ENCODE assay signal across 8 cellular contexts in the genomic region with DNA sequence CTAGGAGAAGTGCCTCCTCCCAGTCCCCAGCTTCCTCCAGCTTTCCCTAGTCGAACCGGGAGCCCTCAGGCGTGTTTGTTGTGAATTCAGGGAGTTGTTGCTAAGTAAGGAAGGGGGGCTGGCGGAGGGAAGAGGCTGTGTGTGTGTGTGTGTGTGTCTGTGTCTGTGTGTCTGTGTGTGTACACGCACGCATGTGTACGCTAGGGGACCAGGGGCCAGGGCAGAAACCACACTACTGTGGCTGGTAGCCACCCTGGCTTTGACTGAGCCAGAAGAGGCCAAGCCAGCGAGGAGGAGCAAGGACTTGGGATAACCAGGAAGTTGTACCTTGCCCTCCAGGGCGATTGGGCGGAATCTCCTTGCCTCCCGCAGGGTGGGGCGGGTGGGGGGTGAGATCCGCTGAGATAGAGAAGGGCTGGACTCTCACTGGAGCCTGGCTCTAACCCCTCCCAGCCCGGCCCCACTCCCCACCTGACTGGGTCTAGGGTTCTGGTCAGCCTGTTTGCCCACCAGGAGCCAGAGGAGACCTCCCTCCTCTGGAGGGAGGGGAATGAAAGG. TPM values are rescaled to one million over a fixed set of nuclear protein-coding genes. Genes with fewer than 3 reads are reported as not detected.
DNase-seq lines count a peak whose midpoint lies in the region; ATAC-seq and TF ChIP-seq lines count a peak whose summit lies in the region.

No MANE protein-coding gene starts in this region.

- H3K36me3 ChIP-seq in SJCRH30 (no peaks in the 10 kb centered on the region), mesendoderm (ENCODE audit: control insufficient read depth, insufficient read depth, low read length) (no peaks in the 10 kb centered on the region), upper lobe of right lung (no peaks in the 10 kb centered on the region)

- H3K4me1 ChIP-seq in SJCRH30 (peaks cover 71% of the 10 kb centered on the region), mesendoderm (ENCODE audit: control insufficient read depth, low read depth, low read length) (peaks cover 67% of the 10 kb centered on the region), upper lobe of right lung (peaks cover 93% of the 10 kb centered on the region)

- DNase-seq in stimulated activated CD4-positive, alpha-beta T cell treated with anti-CD3 and anti-CD28 coated beads, Interleukin-15, amount 100 ng/mL, for 24 hours: peak; percentile 58
- no peak for DNase-seq in stimulated activated CD4-positive, alpha-beta T cell treated with anti-CD3 and anti-CD28 coated beads, Interleukin-4, amount 100 ng/mL, for 4 hours
- DNase-seq in SJCRH30 (no peak), dorsolateral prefrontal cortex (peak in 1 of 10 donors; percentile 40), mesendoderm (peak; percentile 98), upper lobe of right lung (no peak)

- H3K18ac ChIP-seq in mesendoderm (ENCODE audit: low read length): peak overlapping the region; percentile 81

- H2BK5ac ChIP-seq in mesendoderm (ENCODE audit: low read length): peak overlapping the region; percentile 99

- peak overlapping the region; percentile 70 for H3K4me2 ChIP-seq in mesendoderm (ENCODE audit: low read length)

- peak overlapping the region; percentile 97 for H2AK5ac ChIP-seq in mesendoderm (ENCODE audit: low read length)

- peak overlapping the region; percentile 93 for H3K4ac ChIP-seq in mesendoderm (ENCODE audit: low read depth, low read length)

- peak overlapping the region; percentile 30 for H2BK120ac ChIP-seq in mesendoderm (ENCODE audit: low read depth, low read length)

- H3K27me3 ChIP-seq in SJCRH30 (no peaks in the 10 kb centered on the region), dorsolateral prefrontal cortex (no peaks in the 10 kb centered on the region), mesendoderm (ENCODE audit: insufficient read depth, low read length, poor library complexity) (no peaks in the 10 kb centered on the region), upper lobe of right lung (no peaks in the 10 kb centered on the region)

- no peak for TF ChIP-seq CTCF in dorsolateral prefrontal cortex (IDR thresholded peaks at IDR 0.05 in 54 of 56, conservative IDR thresholded peaks at IDR 0.05 in 2 of 56; ENCODE audit: low read depth in 1 of 56, partially characterized antibody in 56 of 56)
- TF ChIP-seq CTCF in upper lobe of right lung (IDR thresholded peaks at IDR 0.05): no peak

- no peaks in the 10 kb centered on the region for H3K9me3 ChIP-seq in SJCRH30 (replicated peaks)
- no peaks in the 10 kb centered on the region for H3K9me3 ChIP-seq in upper lobe of right lung

- peak overlapping the region; percentile 85 for H3K23ac ChIP-seq in mesendoderm (ENCODE audit: low read length)

- no peak overlapping the region for H4K8ac ChIP-seq in mesendoderm (ENCODE audit: low read depth, low read length)

- no peak overlapping the region for H4K5ac ChIP-seq in mesendoderm (ENCODE audit: low read length)

- ATAC-seq in upper lobe of right lung (no peak), GM21367 (IDR thresholded peaks at IDR 0.05; ENCODE audit: unreplicated experiment) (no peak), GM19328 (IDR thresholded peaks at IDR 0.05; ENCODE audit: unreplicated experiment) (no peak)

- H3K4me3 ChIP-seq in SJCRH30 (0 out of 2 replicates have a peak overlapping the region, but pooled peaks have one; percentile 12), dorsolateral prefrontal cortex (peak overlapping the region in 30 of 59 donors; percentile 0 to 55 (median 22)), mesendoderm (ENCODE audit: low read length) (no peak overlapping the region), upper lobe of right lung (peak overlapping the region; percentile 31)

- peaks cover 66% of the 10 kb centered on the region for H3K79me2 ChIP-seq in mesendoderm (ENCODE audit: control insufficient read depth, insufficient read depth, low read length)

- H2BK15ac ChIP-seq in mesendoderm (replicated peaks; ENCODE audit: low read depth): no peak overlapping the region

- intact Hi-C loops in dorsolateral prefrontal cortex (cut with DNase I) (no loop called here), upper lobe of right lung (cut with DNase I) (no loop called here)

- peak overlapping the region; percentile 97 for H3K56ac ChIP-seq in mesendoderm (ENCODE audit: low read length)

- WGBS in mesendoderm (ENCODE audit: extremely low coverage, insufficient coverage, low lambda C conversion rate): no CpG with 5 or more reads among the region's 14 CpGs

- peaks cover 26% of the 10 kb centered on the region for H3K79me1 ChIP-seq in mesendoderm (ENCODE audit: low read length)

- H3K27ac ChIP-seq in SJCRH30 (no peak overlapping the region; the same call in 1 of the 2 replicates), dorsolateral prefrontal cortex (peak overlapping the region in 54 of 59 donors; percentile 28 to 98 (median 94)), mesendoderm (ENCODE audit: low read depth, low read length) (peak overlapping the region; percentile 98), upper lobe of right lung (peak overlapping the region; percentile 86)

- peak overlapping the region; percentile 79 for H3K9ac ChIP-seq in mesendoderm (ENCODE audit: low read length)

RNA-seq across cellular contexts. Expression of a gene that starts 7.5 kb away (rescaled TPM):
- 2.2 and 4.3 TPM in 2 replicates for total RNA-seq in SJCRH30 (2014; rRNA removed; shearing (Covaris generic))
- total RNA-seq in dorsolateral prefrontal cortex (10 to 100 TPM; 18.7 to 59.0 (median 28.4) TPM), upper lobe of right lung (62.5 TPM)
- polyA plus RNA-seq in mesendoderm (2013, experiment 1 of 2): 65.1 TPM
- polyA plus RNA-seq in mesendoderm (2013, experiment 2 of 2): 69.1 TPM

RNA-seq across cellular contexts. Expression of a gene that starts 34.5 kb away (rescaled TPM):
- total RNA-seq in SJCRH30 (2014; rRNA removed; shearing (Covaris generic)): not detected in 2 replicates
- not detected for total RNA-seq in dorsolateral prefrontal cortex
- 0.80 TPM for polyA plus RNA-seq in mesendoderm (2013, experiment 1 of 2)
- polyA plus RNA-seq in mesendoderm (2013, experiment 2 of 2): 0.70 TPM
- not detected for total RNA-seq in upper lobe of right lung

RNA-seq across cellular contexts. Expression of a gene that starts 37.9 kb away (rescaled TPM):
- not detected in 2 replicates for total RNA-seq in SJCRH30 (2014; rRNA removed; shearing (Covaris generic))
- total RNA-seq in dorsolateral prefrontal cortex: 1 to 10 TPM in 3 of 120 experiments, under 1 TPM in 24, not detected in 93; 0.43 to 1.2 (median 0.59) TPM
- 0.31 TPM for polyA plus RNA-seq in mesendoderm (2013, experiment 1 of 2)
- polyA plus RNA-seq in mesendoderm (2013, experiment 2 of 2): 0.43 TPM
- total RNA-seq in upper lobe of right lung: not detected

RNA-seq across cellular contexts. Expression of a gene that starts 53.4 kb away (rescaled TPM):
- not detected in 2 replicates for total RNA-seq in SJCRH30 (2014; rRNA removed; shearing (Covaris generic))
- total RNA-seq in dorsolateral prefrontal cortex: under 1 TPM in 1 of 120 experiments, not detected in 119; 0.44 TPM
- polyA plus RNA-seq in mesendoderm (2013, experiment 1 of 2): 0.04 TPM
- not detected for polyA plus RNA-seq in mesendoderm (2013, experiment 2 of 2)
- total RNA-seq in upper lobe of right lung: not detected

Comparison
In these comparisons a context has a peak if more than half of its experiments do, and no peak if none do; other contexts are left out.
1. DNase-seq: peak in stimulated activated CD4-positive, alpha-beta T cell treated with anti-CD3 and anti-CD28 coated beads, Interleukin-15, amount 100 ng/mL, for 24 hours (single experiment) and mesendoderm (single experiment); none in stimulated activated CD4-positive, alpha-beta T cell treated with anti-CD3 and anti-CD28 coated beads, Interleukin-4, amount 100 ng/mL, for 4 hours (0 of 2), SJCRH30 (0 of 2) and upper lobe of right lung (single experiment).